8 cellular contexts compared by ENCODE assay signal in genomic region chr2:65436169-65436824, GRCh38. TPM values are rescaled to one million over a fixed set of nuclear protein-coding genes. Genes with fewer than 3 reads are reported as not detected.
DNase-seq lines count a peak whose midpoint lies in the region; ATAC-seq and TF ChIP-seq lines count a peak whose summit lies in the region.

No MANE protein-coding gene starts in this region.

- POLR2A ChIA-PET in IMR-90 (lab: Charles Lee; ENCODE audit: unreplicated experiment) (interaction anchor here (0.5 kb wide), 1 partner anchor 141 kb away, joined by 4 read pairs; no protein-coding TSS in a partner anchor), PC-3 (lab: Charles Lee; ENCODE audit: unreplicated experiment) (interaction anchor here (0.5 to 1.7 kb wide), 5 partner anchors 25 to 116 kb away, joined by 3 to 7 read pairs (median 5); no protein-coding TSS in a partner anchor)

- H4K91ac ChIP-seq in IMR-90 (ENCODE audit: insufficient read depth, low read depth, low read length), result peak overlapping the region; percentile 76

- H3K4me2 ChIP-seq in IMR-90 (ENCODE audit: low read depth, low read length) (peak overlapping the region; percentile 61), PC-3 (ENCODE audit: low read length) (peak overlapping the region; percentile 89)

- TF ChIP-seq RAD21 in IMR-90 (IDR thresholded peaks at IDR 0.05; ENCODE audit: low read length), result no peak; the same call in 1 of the 2 replicates

- H3K36me3 ChIP-seq in IMR-90 (ENCODE audit: control insufficient read depth, insufficient read depth, low read length) (no peaks in the 10 kb centered on the region), PC-3 (ENCODE audit: low read depth, low read length) (no peaks in the 10 kb centered on the region)

- no peaks in the 10 kb centered on the region for H3F3A ChIP-seq in PC-3 (ENCODE audit: low read length, unreplicated experiment)

- dilution Hi-C loops in IMR-90 (cut with HindIII; ENCODE audit: low sequenced_read_pairs, unreplicated experiment), result no loop called here

- H3K14ac ChIP-seq in IMR-90 (replicated peaks; ENCODE audit: low read depth, low read length), result peak overlapping the region; percentile 94

- H2AFZ ChIP-seq in IMR-90 (replicated peaks; ENCODE audit: low read length, poor library complexity) (peak overlapping the region; percentile 91), PC-3 (ENCODE audit: low read length) (peak overlapping the region; percentile 77)

- H3K4me1 Mint-ChIP-seq in natural killer cell treated with Interleukin-12 subunit alpha and Interleukin-12 subunit beta and Interleukin-15 and Interleukin-18, amount 100 ng/mL, for 72 hours (ENCODE audit: low read depth in 2 of 2), result peaks cover 22 to 29% of the 10 kb centered on the region in 2 donors

- H2AK5ac ChIP-seq in IMR-90 (ENCODE audit: low read depth, low read length), result no peak overlapping the region

- CTCF ChIA-PET in IMR-90 (lab: Yijun Ruan, JAX), result no interaction called here
- CTCF ChIA-PET in PC-3 (lab: Charles Lee), result interaction anchor here (0.6 to 0.8 kb wide), 2 partner anchors 139 to 158 kb away, joined by 3 to 4 read pairs; no protein-coding TSS in a partner anchor

- H2BK15ac ChIP-seq in IMR-90 (ENCODE audit: low read depth, low read length), result 0 out of 3 replicates have a peak overlapping the region, but pooled peaks have one; percentile 55

- WGBS in IMR-90 (ENCODE audit: extremely low coverage in 2 of 2, insufficient read length in 1 of 2), 2 experiments, result 0% methylated on average over 29 of the region's 65 CpGs; no CpG with 5 or more reads in 1 of the 2 experiments

- H3K9me2 ChIP-seq in PC-3 (replicated peaks; ENCODE audit: low read length), result no peaks in the 10 kb centered on the region

- in situ Hi-C loops in IMR-90 (cut with MboI; ENCODE audit: low sequenced_read_pairs), result loop anchor here (5.0 kb wide), 1 partner anchor 106 kb away; no protein-coding TSS in a partner anchor

- H3K4me1 ChIP-seq in IMR-90 (ENCODE audit: control insufficient read depth, insufficient read depth, low read length) (peaks cover 5% of the 10 kb centered on the region; the same call in 1 of the 2 replicates), PC-3 (ENCODE audit: insufficient read depth, low read length) (peaks cover 21% of the 10 kb centered on the region)

- peak overlapping the region; percentile 82 for H4K8ac ChIP-seq in IMR-90 (ENCODE audit: low read depth in 2 of 2, low read length in 2 of 2)

- H3K27ac ChIP-seq in IMR-90 (ENCODE audit: insufficient read depth, low read length) (peak overlapping the region; percentile 91), PC-3 (ENCODE audit: low read length) (peak overlapping the region; percentile 88)

- H3K27me3 Mint-ChIP-seq in natural killer cell treated with Interleukin-12 subunit alpha and Interleukin-12 subunit beta and Interleukin-15 and Interleukin-18, amount 100 ng/mL, for 72 hours, result peaks cover 0 to 10% of the 10 kb centered on the region in 2 donors

- no peaks in the 10 kb centered on the region for H3K9me3 ChIP-seq in IMR-90 (ENCODE audit: control insufficient read depth, insufficient read depth, low read length)
- H3K9me3 ChIP-seq in PC-3 (ENCODE audit: low read length), result no peaks in the 10 kb centered on the region

- H3K4me3 ChIP-seq in IMR-90 (ENCODE audit: insufficient read depth, low read depth, low read length), result peak overlapping the region; percentile 61
- peak overlapping the region; percentile 83 for H3K4me3 ChIP-seq in PC-3 (ENCODE audit: low read length)
- H3K4me3 ChIP-seq in foreskin fibroblast (ENCODE audit: low read depth in 1 of 2, low read length in 2 of 2), result peak overlapping the region; percentile 65 to 74

- H3K79me2 ChIP-seq in PC-3 (ENCODE audit: low read length), result peaks cover 19% of the 10 kb centered on the region

- TF ChIP-seq POLR2A in IMR-90 (IDR thresholded peaks at IDR 0.05; ENCODE audit: low read depth, low read length), result peak; percentile 86

- H2BK120ac ChIP-seq in IMR-90 (ENCODE audit: low read depth, low read length), result peak overlapping the region; percentile 85

- peak overlapping the region; percentile 93 for H3K4me3 Mint-ChIP-seq in natural killer cell treated with Interleukin-12 subunit alpha and Interleukin-12 subunit beta and Interleukin-15 and Interleukin-18, amount 100 ng/mL, for 72 hours

- peak overlapping the region; percentile 11; the same call in 1 of the 2 replicates for H2BK20ac ChIP-seq in IMR-90 (ENCODE audit: low read depth, low read length)

- H3K23ac ChIP-seq in IMR-90 (ENCODE audit: low read depth, low read length), result peak overlapping the region; percentile 86

- H3K9me3 Mint-ChIP-seq in natural killer cell treated with Interleukin-12 subunit alpha and Interleukin-12 subunit beta and Interleukin-15 and Interleukin-18, amount 100 ng/mL, for 72 hours, result no peaks in the 10 kb centered on the region

- BruUV-seq in IMR-90 (replicated peaks; lab: Mats Ljungman, UMichigan) (no TSS peak), PC-3 (replicated peaks; lab: Mats Ljungman, UMichigan) (no TSS peak)

- H3K27me3 ChIP-seq in IMR-90 (ENCODE audit: control insufficient read depth, insufficient read depth, low read length) (no peaks in the 10 kb centered on the region), PC-3 (ENCODE audit: low read length) (no peaks in the 10 kb centered on the region)

- H3K4ac ChIP-seq in IMR-90 (ENCODE audit: low read depth, low read length), result peak overlapping the region; percentile 94

- intact Hi-C loops in IMR-90 (cut with micrococcal nuclease) (loop anchor here (1.0 to 10.0 kb wide), 3 partner anchors 117 to 371 kb away; no protein-coding TSS in a partner anchor), PC-3 (cut with micrococcal nuclease) (loop anchor here (1.0 to 5.0 kb wide), 3 partner anchors 69 to 374 kb away; no protein-coding TSS in a partner anchor)

- peak overlapping the region; percentile 69; the same call in 1 of the 2 replicates for H3K56ac ChIP-seq in IMR-90 (ENCODE audit: extremely low read depth, insufficient read depth, low read length)

- TF ChIP-seq CTCF in IMR-90 (conservative IDR thresholded peaks at IDR 0.05; ENCODE audit: low read depth, low read length) (no peak), PC-3 (conservative IDR thresholded peaks at IDR 0.05; ENCODE audit: low read depth, low read length) (no peak), foreskin fibroblast (IDR thresholded peaks at IDR 0.05; ENCODE audit: low read depth, low read length) (no peak)

- H4K20me1 ChIP-seq in IMR-90 (ENCODE audit: insufficient read depth, low read length), result no peaks in the 10 kb centered on the region
- H4K20me1 ChIP-seq in PC-3 (ENCODE audit: low read length), result no peaks in the 10 kb centered on the region

- H2AK9ac ChIP-seq in IMR-90 (replicated peaks; ENCODE audit: low read depth, low read length, poor library complexity), result peak overlapping the region; percentile 87

- H3K36me3 Mint-ChIP-seq in natural killer cell treated with Interleukin-12 subunit alpha and Interleukin-12 subunit beta and Interleukin-15 and Interleukin-18, amount 100 ng/mL, for 72 hours, result no peaks in the 10 kb centered on the region

- ATAC-seq in GM21529 (IDR thresholded peaks at IDR 0.05; ENCODE audit: unreplicated experiment) (peak; percentile 28), IMR-90 (ENCODE audit: low read depth) (peak; percentile 56), PC-3 (peak; percentile 50)
- ATAC-seq in natural killer cell treated with Interleukin-12 subunit alpha and Interleukin-12 subunit beta and Interleukin-15 and Interleukin-18, amount 100 ng/mL, for 72 hours, result peak; percentile 77 to 87

- H2BK5ac ChIP-seq in IMR-90 (ENCODE audit: low read depth, low read length, poor library complexity, severe bottlenecking), result peak overlapping the region; percentile 85

- H3K9me1 ChIP-seq in IMR-90 (ENCODE audit: insufficient read depth, low read length), result no peaks in the 10 kb centered on the region; the same call in 1 of the 2 replicates

- peak overlapping the region; percentile 14; the same call in 1 of the 2 replicates for H4K5ac ChIP-seq in IMR-90 (ENCODE audit: low read depth, low read length)

- H3K27ac Mint-ChIP-seq in natural killer cell treated with Interleukin-12 subunit alpha and Interleukin-12 subunit beta and Interleukin-15 and Interleukin-18, amount 100 ng/mL, for 72 hours, result peak overlapping the region; percentile 88 to 98

- peak overlapping the region; percentile 16; the same call in 1 of the 2 replicates for H3K18ac ChIP-seq in IMR-90 (ENCODE audit: low read depth, low read length)

- H3K9ac ChIP-seq in IMR-90 (ENCODE audit: low read depth, low read length) (peak overlapping the region; percentile 57), PC-3 (ENCODE audit: low read length) (peak overlapping the region; percentile 78)

- H3K79me1 ChIP-seq in IMR-90 (ENCODE audit: low read depth in 1 of 2, low read length in 2 of 2), result peaks cover 0 to 7% of the 10 kb centered on the region in 2 experiments; a peak in 1 of 4 replicates

- peak; percentile 67 for DNase-seq in DMS79 treated with DMSO at 0.1 percent for 48 hours (lab: John Stamatoyannopoulos, UW)
- peak; percentile 96 for DNase-seq in IMR-90
- DNase-seq in PC-3, result peak; percentile 85
- peak; percentile 28 for DNase-seq in activated gamma-delta T cell (lab: John Stamatoyannopoulos, UW)
- DNase-seq in foreskin fibroblast, result peak; percentile 96 to 98
- peak; percentile 95 for DNase-seq in natural killer cell treated with Interleukin-12 subunit alpha and Interleukin-12 subunit beta and Interleukin-15 and Interleukin-18, amount 100 ng/mL, for 72 hours (ENCODE audit: low spot score)
- DNase-seq in ureter (ENCODE audit: low spot score), result peak; percentile 93

TF ChIP-seq in IMR-90, 13 proteins besides CTCF, POLR2A, EP300 and RAD21 (continues in another document):
- TF ChIP-seq SMC3 (IDR thresholded peaks at IDR 0.05; ENCODE audit: low read depth, low read length) (peak; percentile 14), RFX5 (IDR thresholded peaks at IDR 0.05; ENCODE audit: low read depth, low read length) (no peak; the same call in 1 of the 2 replicates), MAZ (IDR thresholded peaks at IDR 0.05; ENCODE audit: borderline replicate concordance, low read depth, low read length) (peak; percentile 88), CHD1 (IDR thresholded peaks at IDR 0.05; ENCODE audit: low read depth, low read length) (no peak), RCOR1 (IDR thresholded peaks at IDR 0.05; ENCODE audit: insufficient replicate concordance, low read length) (peak; percentile 16), NFE2L2 (IDR thresholded peaks at IDR 0.05; ENCODE audit: low read depth, low read length) (peak; percentile 8; the same call in 1 of the 2 replicates), MAFK (IDR thresholded peaks at IDR 0.05; ENCODE audit: low read depth, low read length) (no peak), FOS (IDR thresholded peaks at IDR 0.05; ENCODE audit: low read depth, low read length) (peak; percentile 25; the same call in 1 of the 2 replicates)

RNA-seq across cellular contexts. Expression of gene SPRED2, which starts 3.9 kb away (rescaled TPM):
- total RNA-seq in IMR-90 (2012; rRNA removed) (4.7 and 4.8 TPM in 2 replicates), PC-3 (2014; rRNA removed) (16.2 and 18.1 TPM in 2 replicates), ureter (55.4 TPM)
- 18.7 and 19.1 TPM in 2 replicates for polyA plus RNA-seq in IMR-90 (2012; rRNA removed)
- polyA plus RNA-seq in IMR-90 (2012; cell fraction: cytosol; rRNA removed), result 12.6 and 28.8 TPM in 2 replicates
- polyA plus RNA-seq in IMR-90 (2012; cell fraction: nucleus; rRNA removed; ENCODE audit: low replicate concordance), result 23.1 and 31.2 TPM in 2 replicates
- total RNA-seq in natural killer cell treated with Interleukin-12 subunit alpha and Interleukin-12 subunit beta and Interleukin-15 and Interleukin-18, amount 100 ng/mL, for 72 hours, result 10 to 100 TPM in 1 of 2 donors, 1 to 10 TPM in 1; 9.8 to 26.0 TPM

Comparison
In these comparisons a context has a peak if more than half of its experiments do, and no peak if none do; other contexts are left out.
1. Peak in every context shown above with its lines: DNase-seq, ATAC-seq, H3K4me3 ChIP-seq and H3K27ac ChIP-seq.
2. DNase-seq: peak in every context shown above with its lines; median percentile 97 in foreskin fibroblast; 96 in IMR-90; 95 in natural killer cell treated with Interleukin-12 subunit alpha and Interleukin-12 subunit beta and Interleukin-15 and Interleukin-18, amount 100 ng/mL, for 72 hours; 93 in ureter; 85 in PC-3; 67 in DMS79 treated with DMSO at 0.1 percent for 48 hours; 28 in activated gamma-delta T cell.
3. ATAC-seq: peak in every context shown above with its lines; median percentile 82 in natural killer cell treated with Interleukin-12 subunit alpha and Interleukin-12 subunit beta and Interleukin-15 and Interleukin-18, amount 100 ng/mL, for 72 hours; 56 in IMR-90; 50 in PC-3; 28 in GM21529.